Comparison of ENCODE assay signal across 25 cellular contexts in the genomic region with DNA sequence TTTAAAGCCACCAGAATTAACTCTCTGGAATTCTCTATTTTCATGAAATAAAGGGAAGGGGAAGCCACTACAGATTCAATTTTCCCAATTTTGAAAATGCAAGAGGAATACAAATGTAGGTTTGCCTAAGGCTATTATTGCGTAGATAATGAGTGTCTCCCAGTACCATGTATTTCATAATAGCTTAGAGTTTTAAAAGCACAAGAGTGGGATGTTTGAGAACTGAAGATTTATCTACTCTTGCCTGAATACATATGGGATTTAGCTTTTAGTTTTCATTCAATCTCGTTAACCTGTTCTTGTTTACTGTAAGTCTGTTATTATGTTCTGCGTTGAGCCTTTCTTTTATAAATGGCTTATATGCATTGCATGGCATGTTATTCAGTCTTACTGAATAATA.
"Had no signal": no experiment of that assay in that cellular context is flagged by ENCODE, and none has a peak within 500 bp of the region (broad histone marks: within the 10 kb centered on the region; RNA-seq: fewer than 3 reads in every experiment).

No MANE protein-coding gene starts in this region.

- H3K4me3 ChIP-seq: ascending aorta, cardiac muscle cell, esophagus muscularis mucosa, heart left ventricle, pancreas, psoas muscle, stomach, tibial artery, upper lobe of right lung had no signal

- H3K36me3 ChIP-seq: ascending aorta, cardiac muscle cell, esophagus muscularis mucosa, heart left ventricle, pancreas, stomach, tibial artery, upper lobe of right lung had no signal

- H3K27me3 ChIP-seq: ascending aorta, cardiac muscle cell, esophagus muscularis mucosa, foreskin keratinocyte, heart left ventricle, pancreas, stomach, tibial artery, upper lobe of right lung had no signal

- H3K9me3 ChIP-seq: ascending aorta, esophagus muscularis mucosa, pancreas, stomach, tibial artery, upper lobe of right lung had no signal

- ATAC-seq: foreskin keratinocyte; heart left ventricle; naive thymus-derived CD4-positive, alpha-beta T cell; pancreas; psoas muscle; stimulated activated naive B cell treated with anti-CD40 and anti-IgM and Interleukin-4, amounts not matched to agents 10 μg/mL and 1 μg/mL and 100 μg/mL, for 72 hours; upper lobe of right lung had no signal

- DNase-seq: activated CD4-positive, alpha-beta T cell treated with anti-CD3 and anti-CD28 coated beads for 48 hours; activated CD4-positive, alpha-beta T cell treated with anti-CD3 and anti-CD28 coated beads, Interleukin-2, amount 50 U/mL, for 48 hours; activated CD8-positive, alpha-beta memory T cell treated with anti-CD3 and anti-CD28 coated beads for 24 hours; activated effector memory CD4-positive, alpha-beta T cell treated with anti-CD3 and anti-CD28 coated beads, Interleukin-2, amount 50 U/mL, for 16 hours; activated naive CD4-positive, alpha-beta T cell treated with anti-CD3 and anti-CD28 coated beads for 36 hours; activated naive CD8-positive, alpha-beta T cell treated with anti-CD3 and anti-CD28 coated beads for 36 hours; activated T-cell treated with anti-CD3 and anti-CD28 coated beads, Interleukin-2, amount 50 U/mL, for 1 hour; cortex of kidney; endodermal cell; foreskin keratinocyte; heart left ventricle; midbrain; naive thymus-derived CD4-positive, alpha-beta T cell; nucleus accumbens; pancreas; psoas muscle; stimulated activated CD4-positive, alpha-beta T cell treated with anti-CD3 and anti-CD28 coated beads, Interleukin-15, amount 100 ng/mL, for 24 hours; stimulated activated CD4-positive, alpha-beta T cell treated with anti-CD3 and anti-CD28 coated beads, Interleukin-2, amount 100 ng/mL, for 24 hours; stimulated activated naive B cell treated with anti-CD40 and anti-IgM and Interleukin-4, amounts not matched to agents 10 μg/mL and 1 μg/mL and 100 μg/mL, for 72 hours; stomach; tibial artery; upper lobe of right lung had no signal

- H3K4me1 ChIP-seq: ascending aorta, esophagus muscularis mucosa, foreskin keratinocyte, heart left ventricle, pancreas, psoas muscle, stomach, tibial artery, upper lobe of right lung had no signal

- H3K27ac ChIP-seq: ascending aorta, cardiac muscle cell, esophagus muscularis mucosa, foreskin keratinocyte, heart left ventricle, pancreas, psoas muscle, stomach, tibial artery, upper lobe of right lung had no signal
